Comparison of ENCODE assay signal across 8 cellular contexts in the genomic region with DNA sequence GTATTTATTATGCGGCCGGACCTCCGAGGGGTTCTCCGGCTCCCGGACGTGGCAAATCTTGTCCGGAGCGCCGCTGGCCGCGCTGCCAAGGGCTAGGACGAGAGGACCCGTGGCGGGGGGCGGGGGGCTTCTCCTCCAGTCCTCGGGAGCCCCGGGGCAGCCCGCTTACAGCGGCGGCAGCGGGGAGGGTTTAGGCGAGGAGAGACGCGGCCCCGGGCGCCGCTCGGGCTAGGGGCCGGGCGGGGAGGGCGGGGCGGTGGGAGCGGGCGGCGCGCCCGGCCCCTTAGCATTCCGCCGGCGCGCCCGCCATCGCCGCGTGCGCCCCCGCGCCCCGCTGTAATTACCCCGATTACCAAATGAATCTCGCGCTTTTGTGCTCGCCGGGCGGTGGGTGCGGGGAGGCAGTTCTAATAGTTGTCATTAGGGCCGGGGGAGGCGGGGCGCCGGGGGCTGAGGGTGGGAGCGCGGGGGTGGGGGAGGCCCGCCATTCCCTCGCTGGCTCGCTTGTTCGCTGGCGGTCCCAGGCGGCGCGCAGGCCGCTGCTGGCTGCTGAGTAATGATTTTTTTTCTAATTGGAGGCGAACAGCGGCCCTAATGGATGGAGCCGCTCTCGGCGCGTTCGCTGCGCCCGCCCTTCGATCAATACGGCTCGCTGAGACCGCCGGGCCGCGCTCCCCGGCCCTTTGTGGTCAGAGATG.
A peak's percentile ranks its signal among the peaks of the same experiment; 100 is the strongest.
DNase-seq lines count a peak whose midpoint lies in the region.

No MANE protein-coding gene starts in this region.

- H3K4me1 ChIP-seq in BLaER1 treated with 17β-estradiol and CSF1 and Interleukin-3, amounts not matched to agents 10 nM and 100 nM: peaks cover 23 to 52% (median 47%) of the 10 kb centered on the region in 10 experiments

- H3K36me3 ChIP-seq in BLaER1 treated with 17β-estradiol and CSF1 and Interleukin-3, amounts not matched to agents 10 nM and 100 nM: no peaks in the 10 kb centered on the region

- H3K9me3 ChIP-seq in BLaER1 treated with 17β-estradiol and CSF1 and Interleukin-3, amounts not matched to agents 10 nM and 100 nM (replicated peaks in 1 of 11): 0 out of 22 replicates have a peak, but pooled peaks cover 0 to 4% (median 0%) of the 10 kb centered on the region in 11 experiments

- H3K4me3 Mint-ChIP-seq in activated naive CD4-positive, alpha-beta T cell treated with anti-CD3 and anti-CD28 coated beads, Interleukin-2, amount 50 U/mL, for 24 hours: peak overlapping the region; percentile 68

- H3K27me3 ChIP-seq in BLaER1 treated with 17β-estradiol and CSF1 and Interleukin-3, amounts not matched to agents 10 nM and 100 nM: peaks cover 45 to 76% (median 67%) of the 10 kb centered on the region in 11 experiments

- H3K27ac Mint-ChIP-seq in activated naive CD4-positive, alpha-beta T cell treated with anti-CD3 and anti-CD28 coated beads, Interleukin-2, amount 50 U/mL, for 24 hours: no peak overlapping the region

- peaks cover 0 to 6% (median 0%) of the 10 kb centered on the region in 11 experiments; a peak in 2 of 22 replicates for H4K20me1 ChIP-seq in BLaER1 treated with 17β-estradiol and CSF1 and Interleukin-3, amounts not matched to agents 10 nM and 100 nM

- no peak overlapping the region for H3K27ac ChIP-seq in BLaER1 treated with 17β-estradiol and CSF1 and Interleukin-3, amounts not matched to agents 10 nM and 100 nM

- peak overlapping the region in 4 of 11 experiments; percentile 36 to 49 (median 40); a peak in 3 of 22 replicates for H3K9ac ChIP-seq in BLaER1 treated with 17β-estradiol and CSF1 and Interleukin-3, amounts not matched to agents 10 nM and 100 nM

- H3K36me3 Mint-ChIP-seq in activated naive CD4-positive, alpha-beta T cell treated with anti-CD3 and anti-CD28 coated beads, Interleukin-2, amount 50 U/mL, for 24 hours: no peaks in the 10 kb centered on the region

- no peaks in the 10 kb centered on the region for H3K27me3 Mint-ChIP-seq in activated naive CD4-positive, alpha-beta T cell treated with anti-CD3 and anti-CD28 coated beads, Interleukin-2, amount 50 U/mL, for 24 hours

- H3K4me3 ChIP-seq in BLaER1 treated with 17β-estradiol and CSF1 and Interleukin-3, amounts not matched to agents 10 nM and 100 nM: peak overlapping the region; percentile 34 to 64 (median 48); a peak in 19 of 20 replicates

- peaks cover 7% of the 10 kb centered on the region for H3K4me1 Mint-ChIP-seq in activated naive CD4-positive, alpha-beta T cell treated with anti-CD3 and anti-CD28 coated beads, Interleukin-2, amount 50 U/mL, for 24 hours

- H3K9me3 Mint-ChIP-seq in activated naive CD4-positive, alpha-beta T cell treated with anti-CD3 and anti-CD28 coated beads, Interleukin-2, amount 50 U/mL, for 24 hours: no peaks in the 10 kb centered on the region

- H3K4me2 ChIP-seq in BLaER1 treated with 17β-estradiol and CSF1 and Interleukin-3, amounts not matched to agents 10 nM and 100 nM: peak overlapping the region; percentile 45 to 83 (median 70); a peak in 21 of 22 replicates

- DNase-seq in NCI-H1092 treated with DMSO at 0.1 percent for 48 hours (lab: John Stamatoyannopoulos, UW): peak; percentile 47
- DNase-seq in islet precursor cell: peak; percentile 91
- peak; percentile 45 for DNase-seq in stimulated activated naive CD4-positive, alpha-beta T cell treated with Interleukin-2 at 50 U/mL for 16 hours (lab: John Stamatoyannopoulos, UW)
- no peak for DNase-seq in NCI-H226
- DNase-seq in RKO (ENCODE audit: low spot score): no peak
- DNase-seq in SKM-1 (lab: John Stamatoyannopoulos, UW; ENCODE audit: unreplicated experiment): no peak

Comparison
In these comparisons a context has a peak if more than half of its experiments do, and no peak if none do; other contexts are left out.
1. DNase-seq: peak in NCI-H1092 treated with DMSO at 0.1 percent for 48 hours (single experiment), islet precursor cell (single experiment) and stimulated activated naive CD4-positive, alpha-beta T cell treated with Interleukin-2 at 50 U/mL for 16 hours (single experiment); none in NCI-H226 (single experiment), RKO (single experiment) and SKM-1 (single experiment).